In the genomic region with DNA sequence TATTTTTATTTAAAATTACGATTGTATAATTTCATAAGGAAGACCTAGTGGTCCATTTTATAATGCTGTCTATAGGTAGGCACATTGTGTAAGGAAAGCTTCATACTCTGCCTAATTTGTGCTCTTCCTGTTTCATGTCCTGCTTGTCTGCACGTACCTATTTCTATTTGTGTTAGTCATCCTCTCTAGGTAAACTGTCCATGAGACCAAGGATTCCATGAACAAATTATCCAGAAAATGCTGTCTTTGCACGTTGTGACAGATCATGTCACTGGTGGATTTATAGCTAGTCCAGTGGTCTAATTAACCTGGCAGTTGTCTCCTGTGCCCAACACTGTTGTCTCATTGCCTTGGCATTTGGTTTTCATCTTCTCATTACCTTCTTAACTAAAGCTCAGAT, we compare ENCODE assay signal across 16 cellular contexts. TPM values are rescaled to one million over a fixed set of nuclear protein-coding genes. Genes with fewer than 3 reads are reported as not detected.
DNase-seq lines count a peak whose midpoint lies in the region; ATAC-seq, FAIRE-seq and TF ChIP-seq lines count a peak whose summit lies in the region.
"Had no signal": no experiment of that assay in that cellular context is flagged by ENCODE, and none has a peak within 500 bp of the region (broad histone marks: within the 10 kb centered on the region; RNA-seq: fewer than 3 reads in every experiment).

No MANE protein-coding gene starts in this region.

- no peaks in the 10 kb centered on the region for H3K27me3 ChIP-seq in bronchial epithelial cell (ENCODE audit: control insufficient read depth, insufficient read depth, low read length)
- H3K27me3 ChIP-seq: BLaER1 had no signal

- no peaks in the 10 kb centered on the region for H3K36me3 ChIP-seq in bronchial epithelial cell (ENCODE audit: control insufficient read depth, insufficient read depth, low read length)
- H3K36me3 ChIP-seq: BLaER1 had no signal

- ATAC-seq in HG03342 (IDR thresholded peaks at IDR 0.05; ENCODE audit: unreplicated experiment): no peak
- ATAC-seq: HCT116 had no signal

- FAIRE-seq in bronchial epithelial cell (lab: Jason Lieb, UNC): peak; percentile 13

- no peak overlapping the region for H3K4me3 ChIP-seq in bronchial epithelial cell (ENCODE audit: low read depth, low read length)
- H3K4me3 ChIP-seq: BLaER1 had no signal

- no peak for TF ChIP-seq CTCF in bronchial epithelial cell (IDR thresholded peaks at IDR 0.05; ENCODE audit: insufficient read depth, low read length, severe bottlenecking)

- peak; percentile 9 for DNase-seq in NCI-H748 (lab: John Stamatoyannopoulos, UW; ENCODE audit: unreplicated experiment)
- DNase-seq in NCI-H748 treated with DMSO at 0.1 percent for 48 hours (lab: John Stamatoyannopoulos, UW): no peak
- DNase-seq in NCI-H69 (lab: John Stamatoyannopoulos, UW): peak; percentile 45
- peak; percentile 77 for DNase-seq in bronchial epithelial cell (ENCODE audit: low read depth)
- peak; percentile 60 for DNase-seq in kidney tubule cell (ENCODE audit: low spot score)
- no peak for DNase-seq in germinal center (ENCODE audit: low spot score)
- no peak for DNase-seq in mucosa of gallbladder (ENCODE audit: low spot score)
- DNase-seq: 8988T; AML-193; Caco-2; CD8-positive, alpha-beta memory T cell; DND-41; GDM1 had no signal

RNA-seq across cellular contexts. Expression of a gene that starts 44.7 kb away (rescaled TPM):
- total RNA-seq in bronchial epithelial cell: 14.2 and 16.9 TPM in 2 replicates
- 11.8 TPM for total RNA-seq in mucosa of gallbladder

RNA-seq across cellular contexts. Expression of a gene that starts 44.8 kb away (rescaled TPM):
- not detected in 2 replicates for total RNA-seq in bronchial epithelial cell
- total RNA-seq in mucosa of gallbladder: 8.1 TPM
- total RNA-seq: Caco-2 had no signal

Comparison
In these comparisons a context has a peak if more than half of its experiments do, and no peak if none do; other contexts are left out.
1. DNase-seq: peak in NCI-H748 (single experiment), NCI-H69 (single experiment), bronchial epithelial cell (single experiment) and kidney tubule cell (single experiment); none in NCI-H748 treated with DMSO at 0.1 percent for 48 hours (single experiment), germinal center (single experiment) and mucosa of gallbladder (single experiment).